In the genomic region with DNA sequence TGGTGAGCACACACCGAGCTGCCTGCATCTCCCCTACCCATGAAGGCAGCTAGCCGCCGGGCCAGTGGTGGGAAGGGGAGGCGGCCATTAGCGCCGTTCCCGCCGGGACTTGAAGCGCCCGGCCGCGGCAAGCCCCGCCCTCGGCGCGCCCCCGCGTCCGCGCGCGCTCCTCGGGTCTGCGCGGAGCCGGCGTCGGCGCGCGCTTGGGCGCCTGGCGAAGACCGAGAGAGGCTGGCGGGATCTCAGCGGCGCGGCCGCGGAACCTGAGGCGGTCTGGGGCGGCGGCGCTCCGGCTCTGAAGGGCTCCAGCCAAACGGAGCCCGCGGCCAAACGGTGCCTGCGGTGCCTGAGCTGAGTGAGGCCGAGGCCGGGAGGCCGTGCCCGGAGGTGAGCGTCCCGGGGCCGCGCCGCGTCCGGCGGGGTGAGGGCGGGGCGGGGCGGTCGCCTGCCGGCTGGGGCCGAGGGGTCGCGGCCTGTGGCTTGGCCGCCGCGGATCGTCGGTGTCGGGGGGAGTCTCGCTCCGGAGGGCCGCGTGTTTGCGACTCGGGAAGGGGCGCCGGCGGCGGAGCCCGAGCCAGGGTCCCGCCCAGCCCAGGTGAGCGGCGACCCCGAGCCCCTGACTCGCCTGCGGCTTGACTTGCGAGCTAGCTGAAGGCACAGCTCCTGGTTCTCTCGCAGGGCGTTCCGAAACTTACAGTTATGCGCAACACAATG, we compare ENCODE assay signal across 8 cellular contexts. TPM values are rescaled to one million over a fixed set of nuclear protein-coding genes. Genes with fewer than 3 reads are reported as not detected.
DNase-seq lines count a peak whose midpoint lies in the region; TF ChIP-seq lines count a peak whose summit lies in the region.

A gene with protein sequence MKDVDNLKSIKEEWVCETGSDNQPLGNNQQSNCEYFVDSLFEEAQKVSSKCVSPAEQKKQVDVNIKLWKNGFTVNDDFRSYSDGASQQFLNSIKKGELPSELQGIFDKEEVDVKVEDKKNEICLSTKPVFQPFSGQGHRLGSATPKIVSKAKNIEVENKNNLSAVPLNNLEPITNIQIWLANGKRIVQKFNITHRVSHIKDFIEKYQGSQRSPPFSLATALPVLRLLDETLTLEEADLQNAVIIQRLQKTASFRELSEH (plus strand): TSS at position 202 of the 714 bp plus-strand sequence. CDS start 17,852 bp downstream, outside the sequence.

- intact Hi-C loops in head of caudate nucleus (cut with DNase I) (no loop called here), ovary (cut with DNase I) (no loop called here), thyroid gland (cut with DNase I) (no loop called here)

- no peak within 1 kb of the TSS for H4K8ac ChIP-seq in H9 (replicated peaks; ENCODE audit: insufficient read length, low read depth, low read length)

- H3K36me3 ChIP-seq in GM06990 (ENCODE audit: control insufficient read depth, insufficient read depth, low read length) (no peaks in the 10 kb centered on the region), Loucy (ENCODE audit: insufficient read depth, low read length) (no peaks in the 10 kb centered on the region), ovary (no peaks in the 10 kb centered on the region), thyroid gland (no peaks in the 10 kb centered on the region)

- no peak within 1 kb of the TSS for H2AK5ac ChIP-seq in H9 (ENCODE audit: insufficient read length, low read length)

- no peak within 1 kb of the TSS for H2BK15ac ChIP-seq in H9 (ENCODE audit: low read depth, low read length)

- TF ChIP-seq CTCF in GM06990 (IDR thresholded peaks at IDR 0.05; ENCODE audit: insufficient read depth, low read length, poor library complexity, severe bottlenecking), result no peak
- no peak for TF ChIP-seq CTCF in H9 (conservative IDR thresholded peaks at IDR 0.05)
- TF ChIP-seq CTCF in Loucy (conservative IDR thresholded peaks at IDR 0.05; ENCODE audit: low read length), result no peak
- no peak for TF ChIP-seq CTCF in ovary (IDR thresholded peaks at IDR 0.05)
- no peak for TF ChIP-seq CTCF in thyroid gland (IDR thresholded peaks at IDR 0.05)

- no peak within 1 kb of the TSS for H2BK20ac ChIP-seq in H9 (ENCODE audit: low read depth, low read length, poor library complexity, severe bottlenecking)

- peak; percentile 93 for DNase-seq in GM06990 (ENCODE audit: extremely low read depth, insufficient read length)
- peak; percentile 80 for DNase-seq in H9
- peak; percentile 43 for DNase-seq in SKM-1 (lab: John Stamatoyannopoulos, UW; ENCODE audit: unreplicated experiment)
- peak in 41 of 42 donors; percentile 35 to 89 (median 77) for DNase-seq in head of caudate nucleus
- peak; percentile 68 to 89 (median 79) for DNase-seq in ovary
- DNase-seq in thyroid gland, result peak; percentile 76 to 78

- no peaks in the 10 kb centered on the region for H3K23me2 ChIP-seq in H9 (ENCODE audit: insufficient read length, low read depth, low read length, poor library complexity, severe bottlenecking)

- peaks cover 32 to 42% of the 10 kb centered on the region in 2 experiments for H3K4me1 Mint-ChIP-seq in H9
- H3K4me1 Mint-ChIP-seq in activated naive CD8-positive, alpha-beta T cell (ENCODE audit: low read depth), result peaks cover 19% of the 10 kb centered on the region

- H3K79me2 ChIP-seq in H9 (ENCODE audit: insufficient read depth, low read length) (peaks cover 2% of the 10 kb centered on the region; the same call in 1 of the 2 replicates), Loucy (ENCODE audit: insufficient read depth, low read length) (peaks cover 38% of the 10 kb centered on the region)

- no peaks in the 10 kb centered on the region for H3K9me2 ChIP-seq in Loucy (replicated peaks; ENCODE audit: low read depth, low read length)

- H3K9me3 ChIP-seq in H9 (ENCODE audit: control insufficient read depth, low read depth, low read length), result no peaks in the 10 kb centered on the region
- H3K9me3 ChIP-seq in Loucy (ENCODE audit: insufficient read depth, low read depth, low read length), result no peaks in the 10 kb centered on the region
- no peaks in the 10 kb centered on the region for H3K9me3 ChIP-seq in ovary
- H3K9me3 ChIP-seq in thyroid gland, result no peaks in the 10 kb centered on the region

- H3K23ac ChIP-seq in H9 (ENCODE audit: insufficient read length, low read depth, low read length), result no peak within 1 kb of the TSS

- H2BK5ac ChIP-seq in H9 (ENCODE audit: insufficient read length, low read length), result no peak within 1 kb of the TSS

- H3K27me3 ChIP-seq in GM06990 (replicated peaks; ENCODE audit: control insufficient read depth, insufficient read depth, low read length) (no peaks in the 10 kb centered on the region), H9 (ENCODE audit: insufficient read depth, low read length) (no peaks in the 10 kb centered on the region), Loucy (ENCODE audit: insufficient read depth, low read length, poor library complexity, severe bottlenecking) (no peaks in the 10 kb centered on the region), ovary (no peaks in the 10 kb centered on the region), thyroid gland (no peaks in the 10 kb centered on the region)

- H3K36me3 Mint-ChIP-seq in H9 (ENCODE audit: insufficient read depth in 1 of 3, low read depth in 3 of 3), result peaks cover 6 to 14% (median 13%) of the 10 kb centered on the region in 3 experiments; a peak in 6 of 7 replicates
- H3K36me3 Mint-ChIP-seq in activated naive CD8-positive, alpha-beta T cell, result no peaks in the 10 kb centered on the region

- H4K5ac ChIP-seq in H9 (ENCODE audit: insufficient read length, low read depth, low read length), result no peak within 1 kb of the TSS

- no peak within 1 kb of the TSS for H2BK120ac ChIP-seq in H9 (ENCODE audit: low read depth, low read length, poor library complexity, severe bottlenecking)

- TF ChIP-seq EP300 in ovary (IDR thresholded peaks at IDR 0.05), result no peak

- no peaks in the 10 kb centered on the region for H3K9me3 Mint-ChIP-seq in H9
- H3K9me3 Mint-ChIP-seq in activated naive CD8-positive, alpha-beta T cell (ENCODE audit: low read depth), result no peaks in the 10 kb centered on the region

- H3K56ac ChIP-seq in H9 (ENCODE audit: insufficient read length, low read depth, low read length), result no peak within 1 kb of the TSS

- H3F3A ChIP-seq in Loucy (ENCODE audit: low read depth), result no peaks in the 10 kb centered on the region

- H3K27ac Mint-ChIP-seq in H9, result peak within 1 kb of the TSS; percentile 71 to 98 (median 95)
- H3K27ac Mint-ChIP-seq in activated naive CD8-positive, alpha-beta T cell, result peak within 1 kb of the TSS; percentile 90

- H3K14ac ChIP-seq in H9 (ENCODE audit: insufficient read depth, low read length), result peak within 1 kb of the TSS; percentile 98

- peaks cover 2% of the 10 kb centered on the region; the same call in 1 of the 2 replicates for H3K27me3 Mint-ChIP-seq in H9 (ENCODE audit: low read depth)
- no peaks in the 10 kb centered on the region for H3K27me3 Mint-ChIP-seq in activated naive CD8-positive, alpha-beta T cell

- no peak within 1 kb of the TSS for H4K91ac ChIP-seq in H9 (ENCODE audit: insufficient read length, low read depth, low read length)

- H2AFZ ChIP-seq in H9 (ENCODE audit: low read length) (no peak within 1 kb of the TSS), Loucy (ENCODE audit: low read length) (peak within 1 kb of the TSS; percentile 100)

- TF ChIP-seq POLR2A in ovary (IDR thresholded peaks at IDR 0.05), result peak; percentile 78
- TF ChIP-seq POLR2A in thyroid gland (IDR thresholded peaks at IDR 0.05), result peak; percentile 29 to 86

- H3K4me3 Mint-ChIP-seq in H9, result peak within 1 kb of the TSS; percentile 82 to 88
- H3K4me3 Mint-ChIP-seq in activated naive CD8-positive, alpha-beta T cell, result peak within 1 kb of the TSS; percentile 91

- H2BK12ac ChIP-seq in H9 (ENCODE audit: insufficient read length, low read depth, low read length), result no peak within 1 kb of the TSS

- H3K4me3 ChIP-seq in GM06990 (replicated peaks; ENCODE audit: low read depth, low read length) (peak within 1 kb of the TSS; percentile 80), Loucy (ENCODE audit: low read length, poor library complexity, severe bottlenecking) (peak within 1 kb of the TSS; percentile 89), ovary (peak within 1 kb of the TSS; percentile 89), thyroid gland (replicated peaks in 1 of 3) (peak within 1 kb of the TSS; percentile 55 to 74 (median 58))

- H3K4ac ChIP-seq in H9 (ENCODE audit: low read depth, low read length), result no peak within 1 kb of the TSS

- no peaks in the 10 kb centered on the region for H4K20me1 ChIP-seq in H9 (ENCODE audit: control insufficient read depth, insufficient read depth, insufficient read length)
- peaks cover 12% of the 10 kb centered on the region for H4K20me1 ChIP-seq in Loucy (ENCODE audit: insufficient read depth, low read length, poor library complexity, severe bottlenecking)

- H3K18ac ChIP-seq in H9 (ENCODE audit: insufficient read length, low read depth, low read length), result peak within 1 kb of the TSS; percentile 86

- H3K79me1 ChIP-seq in H9 (ENCODE audit: insufficient read depth, low read depth, low read length, poor library complexity, severe bottlenecking), result no peaks in the 10 kb centered on the region

- H3K9ac ChIP-seq in H9 (ENCODE audit: extremely low read depth, insufficient read length, low read length) (peak within 1 kb of the TSS; percentile 93), Loucy (ENCODE audit: low read depth, low read length, poor library complexity, severe bottlenecking) (peak within 1 kb of the TSS; percentile 90)

- H3K4me2 ChIP-seq in H9 (ENCODE audit: insufficient read depth, insufficient read length, low read length), result peak within 1 kb of the TSS; percentile 73
- peak within 1 kb of the TSS; percentile 76 for H3K4me2 ChIP-seq in Loucy (ENCODE audit: low read depth, low read length, poor library complexity, severe bottlenecking)

- H3K27ac ChIP-seq in H9 (ENCODE audit: insufficient read length, low read depth, low read length) (no peak within 1 kb of the TSS), ovary (peak within 1 kb of the TSS; percentile 74 to 92), thyroid gland (peak within 1 kb of the TSS; percentile 61 to 91 (median 91))

- no peak within 1 kb of the TSS for H3T11ph ChIP-seq in H9 (ENCODE audit: low read length)

- H3K4me1 ChIP-seq in H9 (ENCODE audit: insufficient read depth, low read length) (no peaks in the 10 kb centered on the region), Loucy (ENCODE audit: insufficient read depth, low read length, poor library complexity, severe bottlenecking) (peaks cover 28% of the 10 kb centered on the region), ovary (ENCODE audit: insufficient read depth) (peaks cover 4% of the 10 kb centered on the region), thyroid gland (peaks cover 7 to 13% of the 10 kb centered on the region in 2 donors)

- WGBS in H9 (ENCODE audit: extremely low coverage, insufficient read length, low lambda C conversion rate), result no CpG with 5 or more reads among the region's 98 CpGs
- 0% methylated on average over 70 to 98 of the region's 98 CpGs for WGBS in ovary, 3 donors
- 0% methylated on average over 21 to 28 of the region's 98 CpGs for WGBS in thyroid gland, 2 donors

RNA-seq across cellular contexts. Expression of the gene that starts here (rescaled TPM):
- total RNA-seq in H9 (2021) (19.7 and 20.0 TPM in 2 replicates), ovary (10 to 100 TPM in 6 of 7 donors, 1 to 10 TPM in 1; 10.0 to 15.8 (median 14.0) TPM), thyroid gland (10 to 100 TPM; 10.7 to 14.9 (median 13.7) TPM)
- 10 to 100 TPM in 1 of 2 donors, 1 to 10 TPM in 1; 6.0 to 16.3 TPM for polyA plus RNA-seq in ovary

Comparison
In these comparisons a context has a peak if more than half of its experiments do, and no peak if none do; other contexts are left out.
1. DNase-seq: peak in every context shown above with its lines; median percentile 93 in GM06990; 80 in H9; 79 in ovary; 77 in head of caudate nucleus; 77 in thyroid gland; 43 in SKM-1.